ENCODE assay signal across 1 cellular context in the genomic region with DNA sequence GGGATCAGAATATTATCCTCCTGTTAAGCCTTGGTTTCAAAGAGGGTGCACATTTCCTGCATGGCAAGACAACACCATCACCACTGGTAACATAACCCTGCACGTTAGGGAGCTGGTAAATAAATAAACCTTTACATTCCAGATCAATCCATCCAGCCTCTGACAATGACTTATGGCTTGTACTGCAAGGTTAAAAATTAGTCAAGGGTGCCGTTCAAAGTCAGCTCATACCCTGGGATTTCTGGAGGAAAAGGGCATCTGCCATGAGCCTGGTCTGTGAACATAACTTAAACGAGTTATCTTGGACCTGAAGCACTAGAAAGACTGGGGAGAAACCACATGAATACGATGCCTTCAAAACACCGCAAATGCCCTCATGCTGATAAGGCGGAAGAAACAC.
TF ChIP-seq lines count a peak whose summit lies in the region.

No MANE protein-coding gene starts in this region.

TF ChIP-seq in HepG2, 621 proteins besides CTCF, POLR2A, EP300 and RAD21 (continued from another document and continues in another):
- TF ChIP-seq MIER3 (CRISPR knock-in tag; IDR thresholded peaks at IDR 0.05; ENCODE audit: borderline replicate concordance): no peak
- TF ChIP-seq RFXAP (CRISPR knock-in tag; IDR thresholded peaks at IDR 0.05; ENCODE audit: borderline replicate concordance): 0 out of 2 replicates have a peak, but pooled peaks have one; percentile 32
- TF ChIP-seq, protein P1, sequence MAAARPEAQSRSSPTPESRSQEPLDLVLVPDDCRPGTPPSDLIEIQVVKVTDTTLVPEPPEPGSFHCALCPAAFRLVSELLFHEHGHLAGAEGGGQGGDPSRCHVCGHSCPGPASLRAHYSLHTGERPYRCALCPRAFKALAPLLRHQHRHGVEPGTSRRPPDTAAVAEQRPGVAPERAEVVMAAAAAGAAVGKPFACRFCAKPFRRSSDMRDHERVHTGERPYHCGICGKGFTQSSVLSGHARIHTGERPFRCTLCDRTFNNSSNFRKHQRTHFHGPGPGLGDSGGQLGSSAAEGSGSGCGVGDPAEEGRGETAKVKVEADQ (CRISPR knock-in tag; IDR thresholded peaks at IDR 0.05; ENCODE audit: borderline replicate concordance): 0 out of 2 replicates have a peak, but pooled peaks have one; percentile 48
- peak; percentile 90 for TF ChIP-seq ZMYM4 (CRISPR knock-in tag; IDR thresholded peaks at IDR 0.05)
- peak; percentile 63; the same call in 1 of the 2 replicates for TF ChIP-seq ZKSCAN8 (CRISPR knock-in tag; IDR thresholded peaks at IDR 0.05; ENCODE audit: borderline replicate concordance)
- TF ChIP-seq FOXO1 (CRISPR knock-in tag; IDR thresholded peaks at IDR 0.05): peak; percentile 48; the same call in 1 of the 2 replicates
- TF ChIP-seq KAT7 (CRISPR knock-in tag; IDR thresholded peaks at IDR 0.05; ENCODE audit: borderline replicate concordance): no peak
- TF ChIP-seq WIZ (CRISPR knock-in tag; IDR thresholded peaks at IDR 0.05): no peak
- TF ChIP-seq GATAD2A (CRISPR knock-in tag; IDR thresholded peaks at IDR 0.05): peak; percentile 80
- TF ChIP-seq ISL2 (CRISPR knock-in tag; IDR thresholded peaks at IDR 0.05): peak; percentile 68
- TF ChIP-seq, protein P2, sequence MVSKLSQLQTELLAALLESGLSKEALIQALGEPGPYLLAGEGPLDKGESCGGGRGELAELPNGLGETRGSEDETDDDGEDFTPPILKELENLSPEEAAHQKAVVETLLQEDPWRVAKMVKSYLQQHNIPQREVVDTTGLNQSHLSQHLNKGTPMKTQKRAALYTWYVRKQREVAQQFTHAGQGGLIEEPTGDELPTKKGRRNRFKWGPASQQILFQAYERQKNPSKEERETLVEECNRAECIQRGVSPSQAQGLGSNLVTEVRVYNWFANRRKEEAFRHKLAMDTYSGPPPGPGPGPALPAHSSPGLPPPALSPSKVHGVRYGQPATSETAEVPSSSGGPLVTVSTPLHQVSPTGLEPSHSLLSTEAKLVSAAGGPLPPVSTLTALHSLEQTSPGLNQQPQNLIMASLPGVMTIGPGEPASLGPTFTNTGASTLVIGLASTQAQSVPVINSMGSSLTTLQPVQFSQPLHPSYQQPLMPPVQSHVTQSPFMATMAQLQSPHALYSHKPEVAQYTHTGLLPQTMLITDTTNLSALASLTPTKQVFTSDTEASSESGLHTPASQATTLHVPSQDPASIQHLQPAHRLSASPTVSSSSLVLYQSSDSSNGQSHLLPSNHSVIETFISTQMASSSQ (IDR thresholded peaks at IDR 0.05; ENCODE audit: low read depth): peak; percentile 90
- TF ChIP-seq, protein P2 (CRISPR knock-in tag; IDR thresholded peaks at IDR 0.05; ENCODE audit: borderline replicate concordance): peak; percentile 95
- TF ChIP-seq ATF1 (CRISPR knock-in tag; IDR thresholded peaks at IDR 0.05): no peak
- TF ChIP-seq MTA3 (CRISPR knock-in tag; IDR thresholded peaks at IDR 0.05): no peak
- 0 out of 2 replicates have a peak, but pooled peaks have one; percentile 6 for TF ChIP-seq CEBPG (CRISPR knock-in tag; IDR thresholded peaks at IDR 0.05)
- 0 out of 2 replicates have a peak, but pooled peaks have one; percentile 33 for TF ChIP-seq ZNF547 (CRISPR knock-in tag; IDR thresholded peaks at IDR 0.05)
- TF ChIP-seq ARNTL (CRISPR knock-in tag; IDR thresholded peaks at IDR 0.05): no peak
- no peak for TF ChIP-seq SP4 (CRISPR knock-in tag; IDR thresholded peaks at IDR 0.05)
- peak; percentile 48; the same call in 1 of the 2 replicates for TF ChIP-seq SIX4 (CRISPR knock-in tag; IDR thresholded peaks at IDR 0.05)
- TF ChIP-seq SP140L (CRISPR knock-in tag; IDR thresholded peaks at IDR 0.05; ENCODE audit: borderline replicate concordance): no peak
- 0 out of 2 replicates have a peak, but pooled peaks have one; percentile 33 for TF ChIP-seq CBFB (CRISPR knock-in tag; IDR thresholded peaks at IDR 0.05)
- no peak for TF ChIP-seq E2F2 (CRISPR knock-in tag; IDR thresholded peaks at IDR 0.05; ENCODE audit: borderline replicate concordance)
- TF ChIP-seq, protein P3, sequence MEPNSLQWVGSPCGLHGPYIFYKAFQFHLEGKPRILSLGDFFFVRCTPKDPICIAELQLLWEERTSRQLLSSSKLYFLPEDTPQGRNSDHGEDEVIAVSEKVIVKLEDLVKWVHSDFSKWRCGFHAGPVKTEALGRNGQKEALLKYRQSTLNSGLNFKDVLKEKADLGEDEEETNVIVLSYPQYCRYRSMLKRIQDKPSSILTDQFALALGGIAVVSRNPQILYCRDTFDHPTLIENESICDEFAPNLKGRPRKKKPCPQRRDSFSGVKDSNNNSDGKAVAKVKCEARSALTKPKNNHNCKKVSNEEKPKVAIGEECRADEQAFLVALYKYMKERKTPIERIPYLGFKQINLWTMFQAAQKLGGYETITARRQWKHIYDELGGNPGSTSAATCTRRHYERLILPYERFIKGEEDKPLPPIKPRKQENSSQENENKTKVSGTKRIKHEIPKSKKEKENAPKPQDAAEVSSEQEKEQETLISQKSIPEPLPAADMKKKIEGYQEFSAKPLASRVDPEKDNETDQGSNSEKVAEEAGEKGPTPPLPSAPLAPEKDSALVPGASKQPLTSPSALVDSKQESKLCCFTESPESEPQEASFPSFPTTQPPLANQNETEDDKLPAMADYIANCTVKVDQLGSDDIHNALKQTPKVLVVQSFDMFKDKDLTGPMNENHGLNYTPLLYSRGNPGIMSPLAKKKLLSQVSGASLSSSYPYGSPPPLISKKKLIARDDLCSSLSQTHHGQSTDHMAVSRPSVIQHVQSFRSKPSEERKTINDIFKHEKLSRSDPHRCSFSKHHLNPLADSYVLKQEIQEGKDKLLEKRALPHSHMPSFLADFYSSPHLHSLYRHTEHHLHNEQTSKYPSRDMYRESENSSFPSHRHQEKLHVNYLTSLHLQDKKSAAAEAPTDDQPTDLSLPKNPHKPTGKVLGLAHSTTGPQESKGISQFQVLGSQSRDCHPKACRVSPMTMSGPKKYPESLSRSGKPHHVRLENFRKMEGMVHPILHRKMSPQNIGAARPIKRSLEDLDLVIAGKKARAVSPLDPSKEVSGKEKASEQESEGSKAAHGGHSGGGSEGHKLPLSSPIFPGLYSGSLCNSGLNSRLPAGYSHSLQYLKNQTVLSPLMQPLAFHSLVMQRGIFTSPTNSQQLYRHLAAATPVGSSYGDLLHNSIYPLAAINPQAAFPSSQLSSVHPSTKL (CRISPR knock-in tag; IDR thresholded peaks at IDR 0.05): peak; percentile 89
- peak; percentile 86; the same call in 1 of the 2 replicates for TF ChIP-seq ZBTB20 (CRISPR knock-in tag; IDR thresholded peaks at IDR 0.05; ENCODE audit: borderline replicate concordance, low read depth)
- no peak for TF ChIP-seq TRIM24 (CRISPR knock-in tag; IDR thresholded peaks at IDR 0.05)
- TF ChIP-seq, protein P4, sequence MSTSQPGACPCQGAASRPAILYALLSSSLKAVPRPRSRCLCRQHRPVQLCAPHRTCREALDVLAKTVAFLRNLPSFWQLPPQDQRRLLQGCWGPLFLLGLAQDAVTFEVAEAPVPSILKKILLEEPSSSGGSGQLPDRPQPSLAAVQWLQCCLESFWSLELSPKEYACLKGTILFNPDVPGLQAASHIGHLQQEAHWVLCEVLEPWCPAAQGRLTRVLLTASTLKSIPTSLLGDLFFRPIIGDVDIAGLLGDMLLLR (CRISPR knock-in tag; IDR thresholded peaks at IDR 0.05): no peak
- no peak for TF ChIP-seq CBX1 (IDR thresholded peaks at IDR 0.05; ENCODE audit: low read depth)
- TF ChIP-seq KAT8 (CRISPR knock-in tag; IDR thresholded peaks at IDR 0.05): peak; percentile 54; the same call in 1 of the 2 replicates
- no peak for TF ChIP-seq RBM39 (IDR thresholded peaks at IDR 0.05; ENCODE audit: low read depth, low read length, poor library complexity, severe bottlenecking)
- TF ChIP-seq ONECUT2 (CRISPR knock-in tag; IDR thresholded peaks at IDR 0.05): peak; percentile 47; the same call in 1 of the 2 replicates
- TF ChIP-seq HOXD1 (CRISPR knock-in tag; IDR thresholded peaks at IDR 0.05): peak; percentile 81; the same call in 1 of the 2 replicates
- TF ChIP-seq NR2F2 (IDR thresholded peaks at IDR 0.05; ENCODE audit: borderline replicate concordance, low read depth): no peak
- TF ChIP-seq EED (CRISPR knock-in tag; IDR thresholded peaks at IDR 0.05): no peak
- no peak for TF ChIP-seq GTF2F1 (IDR thresholded peaks at IDR 0.05; ENCODE audit: low read length)
- no peak for TF ChIP-seq ZNF570 (CRISPR knock-in tag; IDR thresholded peaks at IDR 0.05; ENCODE audit: borderline replicate concordance)
- TF ChIP-seq CSRNP2 (CRISPR knock-in tag; conservative IDR thresholded peaks at IDR 0.05; ENCODE audit: low read depth): no peak
- no peak for TF ChIP-seq NFYB (CRISPR knock-in tag; IDR thresholded peaks at IDR 0.05)
- peak; percentile 91; the same call in 1 of the 2 replicates for TF ChIP-seq SOX5 (CRISPR knock-in tag; IDR thresholded peaks at IDR 0.05; ENCODE audit: borderline replicate concordance)
- peak; percentile 21; the same call in 1 of the 2 replicates for TF ChIP-seq ZNF12 (CRISPR knock-in tag; IDR thresholded peaks at IDR 0.05)
- TF ChIP-seq, protein P5, sequence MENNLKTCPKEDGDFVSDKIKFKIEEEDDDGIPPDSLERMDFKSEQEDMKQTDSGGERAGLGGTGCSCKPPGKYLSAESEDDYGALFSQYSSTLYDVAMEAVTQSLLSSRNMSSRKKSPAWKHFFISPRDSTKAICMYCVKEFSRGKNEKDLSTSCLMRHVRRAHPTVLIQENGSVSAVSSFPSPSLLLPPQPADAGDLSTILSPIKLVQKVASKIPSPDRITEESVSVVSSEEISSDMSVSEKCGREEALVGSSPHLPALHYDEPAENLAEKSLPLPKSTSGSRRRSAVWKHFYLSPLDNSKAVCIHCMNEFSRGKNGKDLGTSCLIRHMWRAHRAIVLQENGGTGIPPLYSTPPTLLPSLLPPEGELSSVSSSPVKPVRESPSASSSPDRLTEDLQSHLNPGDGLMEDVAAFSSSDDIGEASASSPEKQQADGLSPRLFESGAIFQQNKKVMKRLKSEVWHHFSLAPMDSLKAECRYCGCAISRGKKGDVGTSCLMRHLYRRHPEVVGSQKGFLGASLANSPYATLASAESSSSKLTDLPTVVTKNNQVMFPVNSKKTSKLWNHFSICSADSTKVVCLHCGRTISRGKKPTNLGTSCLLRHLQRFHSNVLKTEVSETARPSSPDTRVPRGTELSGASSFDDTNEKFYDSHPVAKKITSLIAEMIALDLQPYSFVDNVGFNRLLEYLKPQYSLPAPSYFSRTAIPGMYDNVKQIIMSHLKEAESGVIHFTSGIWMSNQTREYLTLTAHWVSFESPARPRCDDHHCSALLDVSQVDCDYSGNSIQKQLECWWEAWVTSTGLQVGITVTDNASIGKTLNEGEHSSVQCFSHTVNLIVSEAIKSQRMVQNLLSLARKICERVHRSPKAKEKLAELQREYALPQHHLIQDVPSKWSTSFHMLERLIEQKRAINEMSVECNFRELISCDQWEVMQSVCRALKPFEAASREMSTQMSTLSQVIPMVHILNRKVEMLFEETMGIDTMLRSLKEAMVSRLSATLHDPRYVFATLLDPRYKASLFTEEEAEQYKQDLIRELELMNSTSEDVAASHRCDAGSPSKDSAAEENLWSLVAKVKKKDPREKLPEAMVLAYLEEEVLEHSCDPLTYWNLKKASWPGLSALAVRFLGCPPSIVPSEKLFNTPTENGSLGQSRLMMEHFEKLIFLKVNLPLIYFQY (CRISPR knock-in tag; IDR thresholded peaks at IDR 0.05; ENCODE audit: borderline replicate concordance): no peak
- no peak for TF ChIP-seq NFKB2 (CRISPR knock-in tag; IDR thresholded peaks at IDR 0.05; ENCODE audit: borderline replicate concordance)
- TF ChIP-seq ZFP90 (CRISPR knock-in tag; IDR thresholded peaks at IDR 0.05; ENCODE audit: borderline replicate concordance): no peak
- peak; percentile 67; the same call in 1 of the 2 replicates for TF ChIP-seq PHF21A (CRISPR knock-in tag; IDR thresholded peaks at IDR 0.05)
- TF ChIP-seq ESRRA (CRISPR knock-in tag; IDR thresholded peaks at IDR 0.05; ENCODE audit: low read depth): no peak
- no peak; the same call in 1 of the 2 replicates for TF ChIP-seq ZFP36L1 (CRISPR knock-in tag; IDR thresholded peaks at IDR 0.05)
- TF ChIP-seq, protein P6, sequence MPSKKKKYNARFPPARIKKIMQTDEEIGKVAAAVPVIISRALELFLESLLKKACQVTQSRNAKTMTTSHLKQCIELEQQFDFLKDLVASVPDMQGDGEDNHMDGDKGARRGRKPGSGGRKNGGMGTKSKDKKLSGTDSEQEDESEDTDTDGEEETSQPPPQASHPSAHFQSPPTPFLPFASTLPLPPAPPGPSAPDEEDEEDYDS (CRISPR knock-in tag; IDR thresholded peaks at IDR 0.05): no peak
